Comparison of ENCODE assay signal across 28 cellular contexts in the genomic region with DNA sequence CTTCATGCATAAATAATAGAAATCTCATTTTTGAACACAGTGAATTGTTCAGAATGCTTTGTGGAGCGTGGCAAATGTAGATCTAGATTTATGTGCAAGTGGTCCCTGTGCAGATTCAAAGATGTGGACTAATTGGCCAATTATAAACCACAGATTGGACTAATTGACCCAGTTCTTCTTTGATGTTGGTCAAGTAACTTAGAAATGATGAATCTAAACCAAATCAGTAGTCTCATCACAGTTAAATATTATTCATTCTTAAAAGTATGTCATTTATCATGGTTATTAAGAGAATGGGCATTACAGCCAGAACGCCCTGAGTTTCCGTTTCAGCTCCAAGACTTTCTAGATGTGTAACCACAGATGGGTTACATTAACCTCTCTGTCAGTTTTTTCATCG.
"Had no signal": no experiment of that assay in that cellular context is flagged by ENCODE, and none has a peak within 500 bp of the region (broad histone marks: within the 10 kb centered on the region; RNA-seq: fewer than 3 reads in every experiment).

No MANE protein-coding gene starts in this region.

- H3K27me3 ChIP-seq: ascending aorta, breast epithelium, cardiac muscle cell, colonic mucosa, gastrocnemius medialis, heart left ventricle had no signal

- H3K27ac ChIP-seq: ascending aorta, breast epithelium, cardiac muscle cell, colonic mucosa, foreskin keratinocyte, gastrocnemius medialis, heart left ventricle had no signal

- DNase-seq: activated CD4-positive, alpha-beta memory T cell treated with anti-CD3 and anti-CD28 coated beads for 36 hours; activated CD4-positive, alpha-beta T cell treated with anti-CD3 and anti-CD28 coated beads for 36 hours; activated CD4-positive, alpha-beta T cell treated with anti-CD3 and anti-CD28 coated beads, Interleukin-2, amount 10 ng/mL, durations not matched to agents 24 days and 14 days; activated CD4-positive, CD25-positive, alpha-beta regulatory T cell; activated CD4-positive, CD25-positive, alpha-beta regulatory T cell treated with anti-CD3 and anti-CD28 coated beads, Interleukin-2, amount 50 U/mL, for 72 hours; activated CD8-positive, alpha-beta memory T cell treated with anti-CD3 and anti-CD28 coated beads, Interleukin-2, amount 10 ng/mL, durations not matched to agents 7 days and 5 days; activated CD8-positive, alpha-beta memory T cell treated with anti-CD3 and anti-CD28 coated beads, Interleukin-2, amount 50 U/mL, for 4 hours; activated CD8-positive, alpha-beta T cell treated with anti-CD3 and anti-CD28 coated beads, Interleukin-2, amount 10 ng/mL, durations not matched to agents 7 days and 5 days; activated effector memory CD4-positive, alpha-beta T cell treated with anti-CD3 and anti-CD28 coated beads, Interleukin-2, amount 50 U/mL, for 16 hours; activated naive CD4-positive, alpha-beta T cell treated with anti-CD3 and anti-CD28 coated beads for 36 hours; activated naive CD8-positive, alpha-beta T cell treated with anti-CD3 and anti-CD28 coated beads for 36 hours; activated naive CD8-positive, alpha-beta T cell treated with anti-CD3 and anti-CD28 coated beads, Interleukin-2, amount 50 U/mL, for 24 hours; activated T-cell treated with anti-CD3 and anti-CD28 coated beads, Interleukin-2, amount 50 U/mL, for 1 hour; activated T-cell treated with anti-CD3 and anti-CD28 coated beads, Interleukin-2, amount 50 U/mL, for 48 hours; central memory CD4-positive, alpha-beta T cell; cerebellar nuclear complex; colonic mucosa; effector CD8-positive, alpha-beta T cell; endodermal cell; foreskin keratinocyte; gastrocnemius medialis; glutamatergic neuron; heart left ventricle; T-helper 2 cell had no signal

- H3K36me3 ChIP-seq: ascending aorta, breast epithelium, cardiac muscle cell, colonic mucosa, gastrocnemius medialis, heart left ventricle had no signal

- H3K4me3 ChIP-seq: ascending aorta, breast epithelium, cardiac muscle cell, colonic mucosa, gastrocnemius medialis, heart left ventricle had no signal

- H3K9me3 ChIP-seq: ascending aorta, breast epithelium, colonic mucosa, gastrocnemius medialis, heart left ventricle had no signal

- ATAC-seq: activated CD4-positive, alpha-beta T cell treated with anti-CD3 and anti-CD28 coated beads for 36 hours; activated CD8-positive, alpha-beta memory T cell treated with anti-CD3 and anti-CD28 coated beads, Interleukin-2, amount 10 ng/mL, durations not matched to agents 7 days and 5 days; activated CD8-positive, alpha-beta T cell treated with anti-CD3 and anti-CD28 coated beads, Interleukin-2, amount 10 ng/mL, durations not matched to agents 7 days and 5 days; activated naive CD8-positive, alpha-beta T cell treated with anti-CD3 and anti-CD28 coated beads, Interleukin-2, amount 50 U/mL, for 24 hours; esophagus mucosa; foreskin keratinocyte; gastrocnemius medialis; heart left ventricle had no signal

- H3K4me1 ChIP-seq: ascending aorta, breast epithelium, colonic mucosa, foreskin keratinocyte, gastrocnemius medialis, heart left ventricle had no signal
